Comparison of ENCODE assay signal across 1 cellular context in the genomic region with DNA sequence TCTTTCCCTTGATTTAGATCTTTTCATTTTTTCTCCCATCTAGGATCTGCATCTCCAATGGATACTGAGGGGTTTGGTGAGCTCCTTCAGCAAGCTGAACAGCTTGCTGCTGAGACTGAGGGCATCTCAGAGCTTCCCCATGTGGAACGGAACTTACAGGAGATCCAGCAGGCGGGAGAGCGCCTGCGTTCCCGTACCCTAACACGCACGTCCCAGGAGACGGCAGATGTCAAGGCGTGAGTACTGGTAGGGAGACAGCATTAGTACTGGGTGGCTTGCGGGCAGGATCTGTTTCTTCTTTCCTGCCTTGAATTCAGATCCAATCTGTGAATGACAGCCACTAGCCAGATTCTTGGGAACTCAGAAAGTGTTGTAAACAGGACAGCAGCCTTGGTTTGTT.
TF ChIP-seq lines count a peak whose summit lies in the region.

No MANE protein-coding gene starts in this region.

TF ChIP-seq in IMR-90, 13 proteins besides CTCF, POLR2A, EP300 and RAD21:
- TF ChIP-seq, protein P1, sequence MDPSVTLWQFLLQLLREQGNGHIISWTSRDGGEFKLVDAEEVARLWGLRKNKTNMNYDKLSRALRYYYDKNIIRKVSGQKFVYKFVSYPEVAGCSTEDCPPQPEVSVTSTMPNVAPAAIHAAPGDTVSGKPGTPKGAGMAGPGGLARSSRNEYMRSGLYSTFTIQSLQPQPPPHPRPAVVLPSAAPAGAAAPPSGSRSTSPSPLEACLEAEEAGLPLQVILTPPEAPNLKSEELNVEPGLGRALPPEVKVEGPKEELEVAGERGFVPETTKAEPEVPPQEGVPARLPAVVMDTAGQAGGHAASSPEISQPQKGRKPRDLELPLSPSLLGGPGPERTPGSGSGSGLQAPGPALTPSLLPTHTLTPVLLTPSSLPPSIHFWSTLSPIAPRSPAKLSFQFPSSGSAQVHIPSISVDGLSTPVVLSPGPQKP (IDR thresholded peaks at IDR 0.05; ENCODE audit: borderline replicate concordance, low read depth, low read length) = no peak
- no peak for TF ChIP-seq RCOR1 (IDR thresholded peaks at IDR 0.05; ENCODE audit: insufficient replicate concordance, low read length)
- no peak for TF ChIP-seq MAZ (IDR thresholded peaks at IDR 0.05; ENCODE audit: borderline replicate concordance, low read depth, low read length)
- no peak for TF ChIP-seq MAFK (IDR thresholded peaks at IDR 0.05; ENCODE audit: low read depth, low read length)
- TF ChIP-seq CEBPB (IDR thresholded peaks at IDR 0.05; ENCODE audit: low read depth, low read length) = no peak
- no peak for TF ChIP-seq BHLHE40 (IDR thresholded peaks at IDR 0.05; ENCODE audit: low read depth, low read length)
- no peak for TF ChIP-seq CHD1 (IDR thresholded peaks at IDR 0.05; ENCODE audit: low read depth, low read length)
- TF ChIP-seq FOS (IDR thresholded peaks at IDR 0.05; ENCODE audit: low read depth, low read length) = no peak
- no peak for TF ChIP-seq SMC3 (IDR thresholded peaks at IDR 0.05; ENCODE audit: low read depth, low read length)
- no peak for TF ChIP-seq MXI1 (IDR thresholded peaks at IDR 0.05; ENCODE audit: borderline replicate concordance, low read depth, low read length)
- TF ChIP-seq, protein P2, sequence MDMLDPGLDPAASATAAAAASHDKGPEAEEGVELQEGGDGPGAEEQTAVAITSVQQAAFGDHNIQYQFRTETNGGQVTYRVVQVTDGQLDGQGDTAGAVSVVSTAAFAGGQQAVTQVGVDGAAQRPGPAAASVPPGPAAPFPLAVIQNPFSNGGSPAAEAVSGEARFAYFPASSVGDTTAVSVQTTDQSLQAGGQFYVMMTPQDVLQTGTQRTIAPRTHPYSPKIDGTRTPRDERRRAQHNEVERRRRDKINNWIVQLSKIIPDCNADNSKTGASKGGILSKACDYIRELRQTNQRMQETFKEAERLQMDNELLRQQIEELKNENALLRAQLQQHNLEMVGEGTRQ (IDR thresholded peaks at IDR 0.05; ENCODE audit: low read depth, low read length) = no peak
- no peak for TF ChIP-seq RFX5 (IDR thresholded peaks at IDR 0.05; ENCODE audit: low read depth, low read length)
- no peak for TF ChIP-seq NFE2L2 (IDR thresholded peaks at IDR 0.05; ENCODE audit: low read depth, low read length)
TF ChIP-seq in IMR-90: peak in this region for 0.
